22 cellular contexts compared by ENCODE assay signal in the genomic region with DNA sequence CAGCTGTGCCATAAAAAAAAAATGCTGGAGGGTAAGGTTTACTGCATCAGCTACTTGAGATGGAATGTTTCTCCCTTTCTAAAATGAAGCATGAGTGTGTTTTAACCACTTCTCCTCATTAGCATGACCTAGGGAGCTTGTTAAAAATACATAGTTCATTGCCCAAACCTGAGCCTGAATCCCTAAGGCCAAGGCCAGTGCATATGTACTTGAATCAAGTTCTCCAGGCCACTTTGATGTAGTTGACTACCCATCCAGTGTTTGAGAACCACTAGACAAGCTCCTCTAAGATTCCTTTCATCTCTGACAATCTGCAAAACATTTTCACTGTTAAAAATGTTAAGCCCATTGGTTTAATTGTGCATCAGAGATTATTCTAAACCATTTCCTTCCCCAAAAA. TPM values are rescaled to one million over a fixed set of nuclear protein-coding genes. Genes with fewer than 3 reads are reported as not detected.
DNase-seq lines count a peak whose midpoint lies in the region; ATAC-seq and TF ChIP-seq lines count a peak whose summit lies in the region.
"Had no signal": no experiment of that assay in that cellular context is flagged by ENCODE, and none has a peak within 500 bp of the region (broad histone marks: within the 10 kb centered on the region; RNA-seq: fewer than 3 reads in every experiment).

No MANE protein-coding gene starts in this region.

- H3K9me3 ChIP-seq in OCI-LY7 (ENCODE audit: low read length): no peaks in the 10 kb centered on the region
- no peaks in the 10 kb centered on the region for H3K9me3 ChIP-seq in GM23248 (ENCODE audit: low read depth)
- H3K9me3 ChIP-seq: BLaER1, Caco-2 had no signal

- H3K79me2 ChIP-seq in OCI-LY7 (ENCODE audit: insufficient read depth, low read depth, low read length) (no peaks in the 10 kb centered on the region), GM23248 (ENCODE audit: insufficient read depth) (no peaks in the 10 kb centered on the region)

- CTCF ChIA-PET in activated CD8-positive, alpha-beta T cell treated with anti-CD3 and anti-CD28 coated beads, Interleukin-2, amount 10 ng/mL, durations not matched to agents 7 days and 5 days (lab: Charles Lee): interaction anchor here (1.4 kb wide), 1 partner anchor 68 kb away, joined by 3 read pairs; no protein-coding TSS in a partner anchor
- CTCF ChIA-PET in activated CD8-positive, alpha-beta T cell treated with anti-CD3 and anti-CD28 coated beads for 36 hours (lab: Charles Lee): interaction anchor here (0.8 kb wide), 1 partner anchor 10 kb away, joined by 3 read pairs; no protein-coding TSS in a partner anchor
- CTCF ChIA-PET in OCI-LY7 (lab: Charles Lee; ENCODE audit: unreplicated experiment): interaction anchor here (0.5 kb wide), 1 partner anchor 18 kb away, joined by 3 read pairs; no protein-coding TSS in a partner anchor

- POLR2A ChIA-PET in activated CD8-positive, alpha-beta T cell treated with anti-CD3 and anti-CD28 coated beads, Interleukin-2, amount 10 ng/mL, durations not matched to agents 7 days and 5 days (lab: Charles Lee): no interaction called here
- POLR2A ChIA-PET in activated CD8-positive, alpha-beta T cell treated with anti-CD3 and anti-CD28 coated beads for 36 hours (lab: Charles Lee): no interaction called here
- POLR2A ChIA-PET in OCI-LY7 (lab: Charles Lee): interaction anchor here (0.7 to 1.7 kb wide), 7 partner anchors 8 to 111 kb away, joined by 3 to 10 read pairs (median 4); no protein-coding TSS in a partner anchor

- H2AFZ ChIP-seq in OCI-LY7 (ENCODE audit: low read length) (peak overlapping the region; percentile 27; the same call in 1 of the 2 replicates), GM23248 (no peak overlapping the region)

- H3K27me3 ChIP-seq in GM23248 (replicated peaks; ENCODE audit: insufficient read depth): no peaks in the 10 kb centered on the region
- H3K27me3 ChIP-seq: BLaER1 had no signal

- no peaks in the 10 kb centered on the region for H3K9me3 Mint-ChIP-seq in activated CD8-positive, alpha-beta T cell treated with anti-CD3 and anti-CD28 coated beads, Interleukin-2, amount 10 ng/mL, durations not matched to agents 7 days and 5 days (ENCODE audit: insufficient read depth)
- no peaks in the 10 kb centered on the region for H3K9me3 Mint-ChIP-seq in activated CD8-positive, alpha-beta T cell treated with anti-CD3 and anti-CD28 coated beads for 36 hours
- H3K9me3 Mint-ChIP-seq: CD8-positive, alpha-beta T cell had no signal

- H3K4me1 ChIP-seq in OCI-LY7 (ENCODE audit: insufficient read depth, low read length, poor library complexity, severe bottlenecking) (peaks cover 24% of the 10 kb centered on the region), GM23248 (ENCODE audit: insufficient read depth) (no peaks in the 10 kb centered on the region)
- H3K4me1 ChIP-seq: BLaER1, Caco-2 had no signal

- H3K4me3 Mint-ChIP-seq in activated CD8-positive, alpha-beta T cell treated with anti-CD3 and anti-CD28 coated beads, Interleukin-2, amount 10 ng/mL, durations not matched to agents 7 days and 5 days: no peak overlapping the region
- H3K4me3 Mint-ChIP-seq in activated CD8-positive, alpha-beta T cell treated with anti-CD3 and anti-CD28 coated beads for 36 hours: no peak overlapping the region
- H3K4me3 Mint-ChIP-seq: B cell; CD4-positive, CD25-positive, alpha-beta regulatory T cell; CD8-positive, alpha-beta T cell had no signal

- H3K4me3 ChIP-seq in OCI-LY7 (ENCODE audit: low read depth, low read length, poor library complexity, severe bottlenecking) (no peak overlapping the region), GM23248 (no peak overlapping the region)
- H3K4me3 ChIP-seq: BLaER1 had no signal

- H3K9me2 ChIP-seq in OCI-LY7 (ENCODE audit: insufficient read depth, low read length): no peaks in the 10 kb centered on the region
- no peaks in the 10 kb centered on the region for H3K9me2 ChIP-seq in GM23248 (ENCODE audit: insufficient read depth)

- intact Hi-C loops in activated CD8-positive, alpha-beta T cell treated with anti-CD3 and anti-CD28 coated beads for 36 hours (cut with micrococcal nuclease): no loop called here
- intact Hi-C loops in OCI-LY7 (cut with micrococcal nuclease; ENCODE audit: unreplicated experiment): no loop called here

- no peaks in the 10 kb centered on the region for H3K27me3 Mint-ChIP-seq in activated CD8-positive, alpha-beta T cell treated with anti-CD3 and anti-CD28 coated beads, Interleukin-2, amount 10 ng/mL, durations not matched to agents 7 days and 5 days (ENCODE audit: low read depth)
- H3K27me3 Mint-ChIP-seq in activated CD8-positive, alpha-beta T cell treated with anti-CD3 and anti-CD28 coated beads for 36 hours: no peaks in the 10 kb centered on the region
- H3K27me3 Mint-ChIP-seq: CD4-positive, CD25-positive, alpha-beta regulatory T cell had no signal

- no peak for TF ChIP-seq CTCF in activated CD8-positive, alpha-beta T cell treated with anti-CD3 and anti-CD28 coated beads for 36 hours (IDR thresholded peaks at IDR 0.05)
- TF ChIP-seq CTCF in OCI-LY7 (conservative IDR thresholded peaks at IDR 0.05; ENCODE audit: low read length): no peak

- H3F3A ChIP-seq in GM23248 (ENCODE audit: insufficient read depth): no peaks in the 10 kb centered on the region

- H3K4me2 ChIP-seq in OCI-LY7 (ENCODE audit: low read length): no peak overlapping the region
- H3K4me2 ChIP-seq in GM23248 (ENCODE audit: unreplicated experiment): no peak overlapping the region
- H3K4me2 ChIP-seq: BLaER1 had no signal

- no peak for ATAC-seq in activated CD8-positive, alpha-beta T cell treated with anti-CD3 and anti-CD28 coated beads, Interleukin-2, amount 10 ng/mL, durations not matched to agents 7 days and 5 days
- ATAC-seq in activated CD8-positive, alpha-beta T cell treated with anti-CD3 and anti-CD28 coated beads for 36 hours: no peak
- ATAC-seq: CD8-positive, alpha-beta T cell had no signal

- H3K36me3 Mint-ChIP-seq in activated CD8-positive, alpha-beta T cell treated with anti-CD3 and anti-CD28 coated beads, Interleukin-2, amount 10 ng/mL, durations not matched to agents 7 days and 5 days (ENCODE audit: low read depth): peaks cover 16% of the 10 kb centered on the region
- H3K36me3 Mint-ChIP-seq in activated CD8-positive, alpha-beta T cell treated with anti-CD3 and anti-CD28 coated beads for 36 hours (ENCODE audit: low read depth): no peaks in the 10 kb centered on the region

- in situ Hi-C loops in GM23248 (cut with MboI): no loop called here

- H3K4me1 Mint-ChIP-seq in activated CD8-positive, alpha-beta T cell treated with anti-CD3 and anti-CD28 coated beads, Interleukin-2, amount 10 ng/mL, durations not matched to agents 7 days and 5 days (ENCODE audit: low read depth): peaks cover 17% of the 10 kb centered on the region
- H3K4me1 Mint-ChIP-seq in activated CD8-positive, alpha-beta T cell treated with anti-CD3 and anti-CD28 coated beads for 36 hours (ENCODE audit: low read depth): peaks cover 3% of the 10 kb centered on the region

- H3K9ac ChIP-seq in GM23248: no peak overlapping the region
- H3K9ac ChIP-seq: BLaER1 had no signal

- BruUV-seq in OCI-LY7 (replicated peaks; lab: Mats Ljungman, UMichigan): no TSS peak

- DNase-seq in activated CD8-positive, alpha-beta T cell treated with anti-CD3 and anti-CD28 coated beads, Interleukin-2, amount 10 ng/mL, durations not matched to agents 7 days and 5 days: no peak
- DNase-seq in activated CD8-positive, alpha-beta T cell treated with anti-CD3 and anti-CD28 coated beads for 36 hours: no peak
- no peak for DNase-seq in OCI-LY7 (ENCODE audit: low spot score)
- peak; percentile 51 for DNase-seq in renal cortical epithelial cell (ENCODE audit: low read depth)
- DNase-seq in kidney glomerular epithelial cell (lab: John Stamatoyannopoulos, UW): no peak
- no peak for DNase-seq in NCI-H2196 treated with DMSO at 0.1 percent for 48 hours (lab: John Stamatoyannopoulos, UW; ENCODE audit: unreplicated experiment)
- DNase-seq in GM23248: no peak
- DNase-seq: Caco-2; CD8-positive, alpha-beta T cell; DMS153; GF-D8; GOT3; H7; HCEC 1CT had no signal

- H3K27ac ChIP-seq in OCI-LY7 (ENCODE audit: low read depth, low read length, poor library complexity, severe bottlenecking) (no peak overlapping the region), GM23248 (no peak overlapping the region)
- H3K27ac ChIP-seq: 22Rv1, BLaER1, C4-2B had no signal

- no peaks in the 10 kb centered on the region for H3K36me3 ChIP-seq in OCI-LY7 (ENCODE audit: insufficient read depth, low read length)
- H3K36me3 ChIP-seq in GM23248 (ENCODE audit: low read depth): no peaks in the 10 kb centered on the region
- H3K36me3 ChIP-seq: BLaER1 had no signal

- H3K27ac Mint-ChIP-seq in activated CD8-positive, alpha-beta T cell treated with anti-CD3 and anti-CD28 coated beads, Interleukin-2, amount 10 ng/mL, durations not matched to agents 7 days and 5 days: peak overlapping the region; percentile 66
- no peak overlapping the region for H3K27ac Mint-ChIP-seq in activated CD8-positive, alpha-beta T cell treated with anti-CD3 and anti-CD28 coated beads for 36 hours
- H3K27ac Mint-ChIP-seq: B cell; CD4-positive, CD25-positive, alpha-beta regulatory T cell; CD8-positive, alpha-beta T cell had no signal

- H4K20me1 ChIP-seq in OCI-LY7 (ENCODE audit: insufficient read depth, low read length) (no peaks in the 10 kb centered on the region), GM23248 (ENCODE audit: insufficient read depth) (no peaks in the 10 kb centered on the region)
- H4K20me1 ChIP-seq: BLaER1 had no signal

RNA-seq across cellular contexts. Expression of gene TIMD4, which starts 6.7 kb away (rescaled TPM):
- 1 to 10 TPM; 2.7 to 4.0 TPM for total RNA-seq in activated CD8-positive, alpha-beta T cell treated with anti-CD3 and anti-CD28 coated beads, Interleukin-2, amount 10 ng/mL, durations not matched to agents 7 days and 5 days
- total RNA-seq in activated CD8-positive, alpha-beta T cell treated with anti-CD3 and anti-CD28 coated beads for 36 hours: 1 to 10 TPM in 1 of 2 experiments, under 1 TPM in 1; 0.83 to 1.2 TPM
- total RNA-seq in OCI-LY7 (2014; rRNA removed; shearing (Covaris generic)): 0.82 and 1.1 TPM in 2 replicates
- total RNA-seq in OCI-LY7 (2022): 0.50 and 1.3 TPM in 2 replicates
- 0.35 and 1.3 TPM in 2 replicates for total RNA-seq in renal cortical epithelial cell
- not detected in 2 replicates for total RNA-seq in GM23248 (2014; rRNA removed; shearing (Covaris generic))
- not detected in 2 replicates for polyA plus RNA-seq in GM23248 (2016; fragmentation: Nextera tagmentation; extraction: Ambion mirVana)
- total RNA-seq: B cell, Daoy, G401, H7 had no signal
- polyA plus RNA-seq: AG04450 had no signal
